1 cellular context compared by ENCODE assay signal in the genomic region with DNA sequence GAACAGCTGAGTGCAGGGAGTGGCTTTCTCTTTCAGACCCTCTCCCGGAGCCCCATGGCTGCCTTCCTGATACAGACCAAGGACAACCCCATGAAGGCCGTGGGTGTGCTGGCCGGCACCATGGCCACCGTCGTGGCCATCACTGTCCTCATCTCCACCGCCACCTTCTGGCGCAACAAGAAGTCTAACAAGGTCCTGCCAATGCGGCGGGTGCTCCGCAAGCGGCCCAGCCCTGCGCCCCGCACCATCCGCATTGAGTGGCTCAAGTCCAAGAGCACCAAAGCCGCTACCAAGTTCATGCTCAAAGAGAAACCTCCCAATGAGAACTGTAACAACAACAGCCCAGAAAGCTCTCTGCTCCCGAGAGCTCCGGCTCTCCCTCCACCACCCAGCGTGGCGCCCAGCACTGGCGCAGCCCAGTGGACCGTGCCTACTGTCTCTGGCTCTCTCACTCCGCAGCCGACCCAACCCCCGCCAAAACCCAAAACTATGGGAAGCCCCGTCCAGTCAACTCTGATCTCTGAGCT.
TF ChIP-seq lines count a peak whose summit lies in the region.

No MANE protein-coding gene starts in this region.

TF ChIP-seq in H1, 55 proteins besides CTCF, POLR2A, EP300 and RAD21:
- no peak for TF ChIP-seq HDAC6 (IDR thresholded peaks at IDR 0.05; ENCODE audit: low read depth, low read length)
- TF ChIP-seq TCF12 (IDR thresholded peaks at IDR 0.05; ENCODE audit: low read depth, low read length), result no peak
- TF ChIP-seq SIN3A (conservative IDR thresholded peaks at IDR 0.05 in 1 of 2, IDR thresholded peaks at IDR 0.05 in 1 of 2; ENCODE audit: low read depth in 1 of 2, low read length in 2 of 2), result no peak
- no peak for TF ChIP-seq CHD1 (IDR thresholded peaks at IDR 0.05; ENCODE audit: low read depth, low read length)
- no peak for TF ChIP-seq ZNF274 (IDR thresholded peaks at IDR 0.05; ENCODE audit: borderline replicate concordance, extremely low read depth, low read length)
- TF ChIP-seq JUN (IDR thresholded peaks at IDR 0.05; ENCODE audit: low read depth, low read length), result no peak
- TF ChIP-seq JUND (IDR thresholded peaks at IDR 0.05; ENCODE audit: low read length), result no peak
- no peak for TF ChIP-seq KDM1A (IDR thresholded peaks at IDR 0.05; ENCODE audit: borderline replicate concordance, low read length)
- no peak for TF ChIP-seq BCL11A (IDR thresholded peaks at IDR 0.05; ENCODE audit: low read depth in 2 of 2, low read length in 2 of 2)
- no peak for TF ChIP-seq RXRA (IDR thresholded peaks at IDR 0.05; ENCODE audit: insufficient read depth, low read depth, low read length)
- TF ChIP-seq KDM5A (IDR thresholded peaks at IDR 0.05; ENCODE audit: low read length), result no peak
- TF ChIP-seq CBX8 (IDR thresholded peaks at IDR 0.05; ENCODE audit: borderline replicate concordance, low read depth, low read length), result no peak
- TF ChIP-seq PHF8 (conservative IDR thresholded peaks at IDR 0.05; ENCODE audit: low read depth, low read length), result no peak
- no peak for TF ChIP-seq YY1 (IDR thresholded peaks at IDR 0.05; ENCODE audit: low read depth, low read length)
- no peak for TF ChIP-seq TBP (IDR thresholded peaks at IDR 0.05; ENCODE audit: low read depth, low read length)
